ENCODE assay signal across 8 cellular contexts in the genomic region with DNA sequence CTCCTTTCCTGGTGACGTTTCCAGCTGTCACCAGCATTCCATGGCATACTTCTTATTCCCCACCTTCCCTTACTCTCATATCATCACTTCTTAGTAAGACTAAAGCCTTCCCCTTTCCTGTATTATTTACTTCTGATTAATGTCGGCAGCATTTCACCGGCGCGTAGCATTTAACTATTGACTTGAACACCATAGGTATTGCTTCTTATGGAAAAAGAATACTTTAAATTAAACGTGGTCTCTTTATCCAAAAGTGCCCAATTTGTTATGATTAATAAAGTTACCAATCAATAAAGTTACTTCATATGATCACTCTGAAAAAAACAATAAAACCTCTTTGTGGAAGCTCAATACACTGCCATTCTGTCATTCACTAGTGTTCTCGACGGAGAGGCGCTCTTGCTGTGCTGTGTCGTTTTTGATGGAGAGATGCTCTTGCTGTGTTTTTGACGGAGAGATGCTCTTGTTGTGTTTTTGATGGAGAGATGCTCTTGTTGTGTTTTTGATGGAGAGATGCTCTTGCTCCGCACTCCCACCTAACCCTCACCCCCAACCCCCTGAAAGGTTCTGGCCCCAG.
DNase-seq lines count a peak whose midpoint lies in the region; ATAC-seq and TF ChIP-seq lines count a peak whose summit lies in the region.

No MANE protein-coding gene starts in this region.

- H3K4me3 ChIP-seq in CD4-positive, alpha-beta memory T cell (ENCODE audit: low read length in 2 of 2), result no peak overlapping the region
- peak overlapping the region; percentile 72 for H3K4me3 ChIP-seq in OCI-LY3 (ENCODE audit: low read length)

- no peaks in the 10 kb centered on the region for H3K27me3 ChIP-seq in CD4-positive, alpha-beta memory T cell (ENCODE audit: insufficient read depth, low read length)
- H3K27me3 ChIP-seq in OCI-LY3 (ENCODE audit: low read depth, low read length), result no peaks in the 10 kb centered on the region

- H3K79me2 ChIP-seq in OCI-LY3 (ENCODE audit: low read length), result no peaks in the 10 kb centered on the region

- POLR2A ChIA-PET in CD4-positive, alpha-beta memory T cell (lab: Charles Lee; ENCODE audit: partially characterized antibody), result interaction anchor here (1.4 to 2.5 kb wide), 3 partner anchors 420 to 423 kb away, joined by 3 to 11 read pairs (median 10); a partner anchor contains a TSS

- H3K36me3 ChIP-seq in CD4-positive, alpha-beta memory T cell (ENCODE audit: insufficient read depth, low read length), result no peaks in the 10 kb centered on the region
- no peaks in the 10 kb centered on the region for H3K36me3 ChIP-seq in OCI-LY3 (replicated peaks; ENCODE audit: low read depth, low read length)

- H3K27me3 Mint-ChIP-seq in CD4-positive, alpha-beta memory T cell, result no peaks in the 10 kb centered on the region
- H3K27me3 Mint-ChIP-seq in effector memory CD8-positive, alpha-beta T cell, result no peaks in the 10 kb centered on the region
- H3K27me3 Mint-ChIP-seq in osteocyte (ENCODE audit: unreplicated experiment), result no peaks in the 10 kb centered on the region

- peaks cover 8% of the 10 kb centered on the region for H3K4me1 ChIP-seq in CD4-positive, alpha-beta memory T cell (ENCODE audit: insufficient read depth, low read length)
- H3K4me1 ChIP-seq in OCI-LY3 (ENCODE audit: low read length), result peaks cover 16% of the 10 kb centered on the region

- no peak overlapping the region for H3K27ac ChIP-seq in CD4-positive, alpha-beta memory T cell (ENCODE audit: low read depth, low read length)
- H3K27ac ChIP-seq in OCI-LY3 (ENCODE audit: low read length), result no peak overlapping the region

- no peaks in the 10 kb centered on the region for H3K9me3 Mint-ChIP-seq in CD4-positive, alpha-beta memory T cell
- no peaks in the 10 kb centered on the region for H3K9me3 Mint-ChIP-seq in effector memory CD8-positive, alpha-beta T cell
- H3K9me3 Mint-ChIP-seq in osteocyte (ENCODE audit: unreplicated experiment), result no peaks in the 10 kb centered on the region

- no peak overlapping the region for H2AFZ ChIP-seq in OCI-LY3 (ENCODE audit: low read depth, low read length)

- no peak overlapping the region for H3K27ac Mint-ChIP-seq in CD4-positive, alpha-beta memory T cell
- no peak overlapping the region for H3K27ac Mint-ChIP-seq in effector memory CD8-positive, alpha-beta T cell
- H3K27ac Mint-ChIP-seq in osteocyte (ENCODE audit: unreplicated experiment), result no peak overlapping the region

- intact Hi-C loops in CD4-positive, alpha-beta memory T cell (cut with micrococcal nuclease), result loop anchor here (1.0 kb wide), 2 partner anchors 104 to 435 kb away; no protein-coding TSS in a partner anchor

- CTCF ChIA-PET in CD4-positive, alpha-beta memory T cell (lab: Charles Lee; ENCODE audit: partially characterized antibody), result interaction anchor here (0.6 to 6.1 kb wide), 19 partner anchors 9 to 445 kb away, joined by 3 to 151 read pairs (median 5); a partner anchor contains a TSS

- peak overlapping the region; percentile 92 for H3K4me2 ChIP-seq in OCI-LY3 (ENCODE audit: low read length)

- peak overlapping the region in 5 of 8 donors; percentile 3 to 73 (median 42) for H3K4me3 Mint-ChIP-seq in CD4-positive, alpha-beta memory T cell
- peak overlapping the region; percentile 54 to 65 for H3K4me3 Mint-ChIP-seq in effector memory CD8-positive, alpha-beta T cell
- H3K4me3 Mint-ChIP-seq in osteocyte (ENCODE audit: unreplicated experiment), result peak overlapping the region; percentile 55

- TF ChIP-seq CTCF in OCI-LY3 (IDR thresholded peaks at IDR 0.05; ENCODE audit: low read depth, low read length) (no peak), osteocyte (IDR thresholded peaks at IDR 0.05) (no peak)

- DNase-seq in CD4-positive, alpha-beta memory T cell, result no peak
- DNase-seq in effector memory CD8-positive, alpha-beta T cell, result no peak
- DNase-seq in osteocyte (ENCODE audit: extremely low spot score, unreplicated experiment) (no peak), NCI-H748 (lab: John Stamatoyannopoulos, UW; ENCODE audit: unreplicated experiment) (no peak), SIG-M5 (lab: John Stamatoyannopoulos, UW) (no peak)

- H3K36me3 Mint-ChIP-seq in CD4-positive, alpha-beta memory T cell, result no peaks in the 10 kb centered on the region
- H3K36me3 Mint-ChIP-seq in effector memory CD8-positive, alpha-beta T cell (ENCODE audit: insufficient read depth), result no peaks in the 10 kb centered on the region
- H3K36me3 Mint-ChIP-seq in osteocyte (ENCODE audit: unreplicated experiment), result no peaks in the 10 kb centered on the region

- H4K20me1 ChIP-seq in OCI-LY3 (ENCODE audit: insufficient read depth, low read length), result no peaks in the 10 kb centered on the region

- no peaks in the 10 kb centered on the region for H3K9me3 ChIP-seq in CD4-positive, alpha-beta memory T cell (ENCODE audit: control insufficient read depth in 1 of 2, low read length in 2 of 2)
- no peaks in the 10 kb centered on the region for H3K9me3 ChIP-seq in OCI-LY3 (ENCODE audit: insufficient read depth, low read length)

- H3K4me1 Mint-ChIP-seq in CD4-positive, alpha-beta memory T cell, result peaks cover 0 to 6% (median 2%) of the 10 kb centered on the region in 4 donors
- peaks cover 2 to 7% of the 10 kb centered on the region in 2 donors for H3K4me1 Mint-ChIP-seq in effector memory CD8-positive, alpha-beta T cell (ENCODE audit: low read depth in 2 of 2)
- peaks cover 38% of the 10 kb centered on the region for H3K4me1 Mint-ChIP-seq in osteocyte (ENCODE audit: unreplicated experiment)

- peak overlapping the region; percentile 30; the same call in 1 of the 2 replicates for H3K9ac ChIP-seq in OCI-LY3 (ENCODE audit: low read length)

- ATAC-seq in effector memory CD8-positive, alpha-beta T cell (replicated peaks), result no peak
- ATAC-seq in HG03025 (IDR thresholded peaks at IDR 0.05; ENCODE audit: low FRiP score, unreplicated experiment) (no peak), GM18909 (IDR thresholded peaks at IDR 0.05; ENCODE audit: poor library complexity, unreplicated experiment) (no peak)
